ENCODE assay signal across 1 cellular context in genomic region chr17:81711814-81712467, GRCh38.
TF ChIP-seq lines count a peak whose summit lies in the region.

Gene SLC25A10 (plus strand): TSS chr17:81712284. CDS start chr17:81712427, 143 bp downstream.

TF ChIP-seq in SK-N-SH, 30 proteins besides CTCF, POLR2A, EP300 and RAD21 (continued from another document):
- TF ChIP-seq IRF3 (IDR thresholded peaks at IDR 0.05; ENCODE audit: low read depth, low read length) = no peak
- TF ChIP-seq REST (IDR thresholded peaks at IDR 0.05; ENCODE audit: low read depth, low read length) = no peak
- peak; percentile 81 for TF ChIP-seq MXI1 (IDR thresholded peaks at IDR 0.05; ENCODE audit: low read depth, low read length)
- peak; percentile 59; the same call in 1 of the 2 replicates for TF ChIP-seq POLR2AphosphoS5 (IDR thresholded peaks at IDR 0.05; ENCODE audit: low read depth, low read length)
- no peak for TF ChIP-seq ZBTB33 (IDR thresholded peaks at IDR 0.05; ENCODE audit: borderline replicate concordance, low read depth)
- peak; percentile 64 for TF ChIP-seq NRF1 (IDR thresholded peaks at IDR 0.05; ENCODE audit: low read depth, low read length)
- no peak for TF ChIP-seq EZH2phosphoT487 (IDR thresholded peaks at IDR 0.05; ENCODE audit: borderline replicate concordance, low read depth)
- TF ChIP-seq FOSL2 (IDR thresholded peaks at IDR 0.05; ENCODE audit: borderline replicate concordance, low read depth) = peak; percentile 64; the same call in 1 of the 2 replicates
- TF ChIP-seq RCOR1 (IDR thresholded peaks at IDR 0.05; ENCODE audit: low read length) = no peak
- TF ChIP-seq FOXJ3 (CRISPR knock-in tag; IDR thresholded peaks at IDR 0.05) = no peak
- peak; percentile 30; the same call in 1 of the 2 replicates for TF ChIP-seq TCF12 (IDR thresholded peaks at IDR 0.05)
- TF ChIP-seq USF2 (IDR thresholded peaks at IDR 0.05; ENCODE audit: borderline replicate concordance, low read depth, low read length) = no peak
- TF ChIP-seq JUND (IDR thresholded peaks at IDR 0.05) = no peak; the same call in 1 of the 2 replicates
- no peak for TF ChIP-seq RFX5 (IDR thresholded peaks at IDR 0.05; ENCODE audit: low read length)
- peak; percentile 98 for TF ChIP-seq MAX (IDR thresholded peaks at IDR 0.05; ENCODE audit: low read depth)
- no peak for TF ChIP-seq GATA2 (CRISPR knock-in tag; IDR thresholded peaks at IDR 0.05)
- TF ChIP-seq NFIC (IDR thresholded peaks at IDR 0.05; ENCODE audit: borderline replicate concordance) = no peak; the same call in 1 of the 2 replicates
- no peak for TF ChIP-seq MEF2A (IDR thresholded peaks at IDR 0.05; ENCODE audit: borderline replicate concordance, low read depth)
